In the genomic region with DNA sequence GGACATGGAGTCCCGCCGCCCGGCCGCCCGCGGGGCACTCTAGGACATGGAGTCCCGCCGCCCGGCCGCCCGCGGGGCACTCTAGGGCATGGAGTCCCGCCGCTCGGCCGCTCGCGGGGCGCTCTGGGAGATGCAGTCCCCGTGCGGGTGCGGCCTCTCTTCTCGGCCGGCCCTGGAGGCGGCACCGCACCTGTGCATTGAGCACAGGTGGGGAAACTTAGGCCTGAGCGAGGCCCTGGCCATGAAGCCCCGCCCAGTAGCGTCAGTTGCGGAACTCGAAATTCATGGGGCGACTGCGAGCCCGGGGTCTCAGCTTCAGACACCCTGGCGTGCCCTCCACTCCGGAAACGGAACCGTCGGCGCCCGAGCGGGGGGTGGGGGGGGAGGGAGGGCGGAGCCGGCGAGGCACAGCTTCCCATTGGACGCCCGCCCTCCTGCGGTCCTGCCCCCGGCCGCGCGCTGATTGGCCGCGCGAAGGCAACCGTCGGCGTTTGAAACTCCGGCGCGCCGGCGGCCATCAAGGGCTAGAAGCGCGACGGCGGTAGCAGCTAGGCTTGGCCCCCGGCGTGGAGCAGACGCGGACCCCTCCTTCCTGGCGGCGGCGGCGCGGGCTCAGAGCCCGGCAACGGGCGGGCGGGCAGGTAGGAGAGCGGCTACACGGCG, we compare ENCODE assay signal across 8 cellular contexts. TPM values are rescaled to one million over a fixed set of nuclear protein-coding genes. Genes with fewer than 3 reads are reported as not detected.
DNase-seq lines count a peak whose midpoint lies in the region; ATAC-seq and TF ChIP-seq lines count a peak whose summit lies in the region.

TSS of gene TACC3 (plus strand) at position 519 of the 663 bp plus-strand sequence. CDS start 1,901 bp downstream, outside the sequence.
TSS of gene TMEM129 (minus strand) at position 321 of the 663 bp plus-strand sequence. CDS start 486 bp downstream, outside the sequence.

- no peak for TF ChIP-seq CTCF in GM20000 (IDR thresholded peaks at IDR 0.05; ENCODE audit: extremely low read depth, missing control alignments)
- no peak for TF ChIP-seq CTCF in lower lobe of right lung (IDR thresholded peaks at IDR 0.05)

- no peaks in the 10 kb centered on the region for H3K9me3 ChIP-seq in ectodermal cell (ENCODE audit: control insufficient read depth, low read length)
- no peaks in the 10 kb centered on the region for H3K9me3 ChIP-seq in lower lobe of right lung

- H3K27me3 ChIP-seq in ectodermal cell (ENCODE audit: control insufficient read depth, insufficient read depth, low read length, poor library complexity, severe bottlenecking) (no peaks in the 10 kb centered on the region), lower lobe of right lung (ENCODE audit: low read depth) (no peaks in the 10 kb centered on the region)

- H3K27ac ChIP-seq in ectodermal cell (ENCODE audit: insufficient read depth, low read depth, low read length, poor library complexity, severe bottlenecking) (peak within 1 kb of the TSS; percentile 36), lower lobe of right lung (peak within 1 kb of the TSS; percentile 95)

- 0% methylated on average over 73 to 82 of the region's 83 CpGs for WGBS in ectodermal cell, 2 experiments

- peak; percentile 99 for DNase-seq in COLO668 (lab: John Stamatoyannopoulos, UW; ENCODE audit: unreplicated experiment)
- DNase-seq in GM20000 (ENCODE audit: low spot score) = peak; percentile 99
- DNase-seq in HS-5 (ENCODE audit: low read depth) = peak; percentile 80
- peak; percentile 68 for DNase-seq in NK-92 (lab: John Stamatoyannopoulos, UW; ENCODE audit: unreplicated experiment)
- peak; percentile 89 for DNase-seq in activated CD8-positive, alpha-beta memory T cell treated with anti-CD3 and anti-CD28 coated beads for 1 hour (ENCODE audit: extremely low read depth in 1 of 2, low read depth in 1 of 2)
- DNase-seq in lower lobe of right lung = peak; percentile 96
- DNase-seq in stimulated activated CD4-positive, alpha-beta T cell treated with anti-CD3 and anti-CD28 coated beads, TNF-alpha, amount 100 ng/mL, for 24 hours (ENCODE audit: low read depth in 3 of 3) = peak; percentile 85 to 95 (median 86)

- intact Hi-C loops in lower lobe of right lung (cut with DNase I) = no loop called here

- peak; percentile 94 to 96 for ATAC-seq in lower lobe of right lung

- H3K4me3 ChIP-seq in ectodermal cell (ENCODE audit: insufficient read depth, low read depth, low read length) = peak within 1 kb of the TSS; percentile 89
- peak within 1 kb of the TSS; percentile 80 for H3K4me3 ChIP-seq in lower lobe of right lung

- H3K36me3 ChIP-seq in ectodermal cell (ENCODE audit: control insufficient read depth, insufficient read depth, low read length) (peaks cover 19% of the 10 kb centered on the region), lower lobe of right lung (peaks cover 27% of the 10 kb centered on the region)

- H3K4me1 ChIP-seq in ectodermal cell (ENCODE audit: control insufficient read depth, insufficient read depth, low read length) (peaks cover 25% of the 10 kb centered on the region), lower lobe of right lung (peaks cover 44% of the 10 kb centered on the region)

RNA-seq across cellular contexts. Expression of gene TACC3, which starts in this region (rescaled TPM):
- polyA plus RNA-seq in ectodermal cell (2013, experiment 1 of 4) = 159 TPM
- polyA plus RNA-seq in ectodermal cell (2013, experiment 2 of 4) = 136 TPM
- 143 TPM for polyA plus RNA-seq in ectodermal cell (2013, experiment 3 of 4)
- 141 TPM for polyA plus RNA-seq in ectodermal cell (2013, experiment 4 of 4)
- total RNA-seq in lower lobe of right lung = 19.3 TPM

RNA-seq across cellular contexts. Expression of gene TMEM129, which starts in this region (rescaled TPM):
- 32.5 TPM for polyA plus RNA-seq in ectodermal cell (2013, experiment 1 of 4)
- polyA plus RNA-seq in ectodermal cell (2013, experiment 2 of 4) = 31.7 TPM
- polyA plus RNA-seq in ectodermal cell (2013, experiment 3 of 4) = 31.6 TPM
- polyA plus RNA-seq in ectodermal cell (2013, experiment 4 of 4) = 32.7 TPM
- 30.9 TPM for total RNA-seq in lower lobe of right lung

Comparison
In these comparisons a context has a peak if more than half of its experiments do, and no peak if none do; other contexts are left out.
1. Peak in every context shown above with its lines: DNase-seq, ATAC-seq, H3K4me3 ChIP-seq and H3K27ac ChIP-seq.